24 cellular contexts compared by ENCODE assay signal in the genomic region with DNA sequence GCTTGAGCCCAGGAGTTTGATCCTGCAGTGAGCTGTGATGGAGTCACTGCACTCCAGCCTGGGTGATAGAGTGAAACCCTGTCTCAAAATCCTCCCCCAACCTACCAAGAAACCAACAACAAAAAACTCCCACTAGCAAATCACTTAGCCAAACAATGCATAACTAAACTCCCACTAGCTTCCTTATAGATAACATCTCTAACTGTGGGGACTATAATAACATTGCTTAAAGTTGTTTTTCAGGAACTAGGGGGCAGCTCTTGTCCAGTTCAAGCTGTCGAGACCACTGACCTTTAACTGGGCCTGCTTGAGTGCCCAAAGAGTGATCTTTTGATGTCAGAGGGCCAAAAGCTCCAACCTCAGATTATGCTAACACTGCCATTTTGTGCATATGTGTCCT.
DNase-seq lines count a peak whose midpoint lies in the region; ATAC-seq and TF ChIP-seq lines count a peak whose summit lies in the region.
"Had no signal": no experiment of that assay in that cellular context is flagged by ENCODE, and none has a peak within 500 bp of the region (broad histone marks: within the 10 kb centered on the region; RNA-seq: fewer than 3 reads in every experiment).

No MANE protein-coding gene starts in this region.

- peak overlapping the region; percentile 66 for H3K27ac Mint-ChIP-seq in nephron progenitor cell
- H3K27ac Mint-ChIP-seq: CD4-positive, alpha-beta memory T cell had no signal

- DNase-seq in dermis blood vessel endothelial cell (peak; percentile 56), nephron progenitor cell (no peak), NCI-H526 (lab: John Stamatoyannopoulos, UW) (no peak), midbrain (lab: John Stamatoyannopoulos, UW) (no peak)
- DNase-seq: AML-193; CD4-positive, alpha-beta memory T cell; DMS 273 treated with DMSO at 0.1 percent for 48 hours; DMS79; EL; GDM1; MM.1S; NCI-H1105 treated with DMSO at 0.1 percent for 48 hours; NCI-H146; NCI-H1930; NCI-H2107; NCI-H446 treated with DMSO at 0.1 percent for 48 hours; NCI-H526 treated with DMSO at 0.1 percent for 48 hours; Peyer's patch; SHP77 treated with DMSO at 0.1 percent for 48 hours had no signal

- H3K27me3 Mint-ChIP-seq in nephron progenitor cell (ENCODE audit: low read depth, poor library complexity), result peaks cover 12% of the 10 kb centered on the region
- H3K27me3 Mint-ChIP-seq: CD4-positive, alpha-beta memory T cell had no signal

- TF ChIP-seq CTCF in nephron progenitor cell (IDR thresholded peaks at IDR 0.05), result no peak

- H3K4me3 Mint-ChIP-seq in nephron progenitor cell, result no peak overlapping the region
- H3K4me3 Mint-ChIP-seq: CD4-positive, alpha-beta memory T cell had no signal

- H3K4me1 Mint-ChIP-seq in nephron progenitor cell, result no peaks in the 10 kb centered on the region

- H3K36me3 Mint-ChIP-seq in nephron progenitor cell (ENCODE audit: low read depth), result no peaks in the 10 kb centered on the region

- ATAC-seq in HG02763 (IDR thresholded peaks at IDR 0.05; ENCODE audit: unreplicated experiment) (peak; percentile 6), GM21360 (IDR thresholded peaks at IDR 0.05; ENCODE audit: unreplicated experiment) (no peak)
- ATAC-seq: A549, HCT116 had no signal

- no peaks in the 10 kb centered on the region for H3K9me3 Mint-ChIP-seq in nephron progenitor cell

TF ChIP-seq in PFSK-1, 5 proteins besides CTCF, POLR2A, EP300 and RAD21:
- TF ChIP-seq SIN3A (IDR thresholded peaks at IDR 0.05; ENCODE audit: borderline replicate concordance, insufficient read depth, low read length), result peak; percentile 29; the same call in 1 of the 2 replicates
- no peak for TF ChIP-seq FOXP2 (optimal IDR thresholded peaks at IDR 0.05; ENCODE audit: borderline replicate concordance, extremely low read depth, extremely low read length, insufficient read depth)
TF ChIP-seq in PFSK-1: peak in this region for 1.
